ENCODE assay signal across 14 cellular contexts in the genomic region with DNA sequence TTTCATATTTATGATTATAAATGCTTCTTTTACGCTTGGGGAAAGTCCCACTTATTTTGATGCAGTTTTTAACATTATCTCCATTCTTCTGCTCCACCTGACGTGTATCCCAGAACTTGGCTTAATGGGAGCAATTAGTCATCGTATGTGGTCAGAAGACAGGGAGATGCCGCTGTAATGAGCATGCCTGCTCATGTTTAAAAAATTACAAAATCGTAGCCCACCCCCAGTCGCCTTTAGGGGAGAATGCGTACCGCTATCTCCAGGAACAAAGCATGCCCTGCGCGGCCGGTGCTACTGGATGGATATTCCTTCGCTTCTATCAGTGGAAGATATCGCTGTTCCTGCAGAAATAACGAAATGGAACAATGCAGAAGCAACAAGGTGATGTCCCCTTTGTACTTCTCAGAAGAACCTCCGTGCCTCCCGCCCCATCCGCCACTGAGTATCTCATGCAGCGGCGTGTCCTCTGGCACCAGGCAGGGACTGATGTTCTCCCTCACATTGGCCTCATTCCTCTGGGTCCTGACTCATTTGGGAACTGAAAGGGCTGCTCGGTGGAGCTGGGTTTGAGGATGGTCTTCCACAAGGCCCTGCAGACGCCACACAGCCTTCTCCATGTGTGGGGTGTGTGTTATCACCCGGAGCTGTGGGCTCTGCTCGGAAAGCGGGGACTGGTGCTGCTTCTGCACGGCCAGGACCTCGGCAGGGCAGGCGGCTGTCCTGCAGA.
DNase-seq lines count a peak whose midpoint lies in the region; ATAC-seq, FAIRE-seq and TF ChIP-seq lines count a peak whose summit lies in the region.
"Had no signal": no experiment of that assay in that cellular context is flagged by ENCODE, and none has a peak within 500 bp of the region (broad histone marks: within the 10 kb centered on the region; RNA-seq: fewer than 3 reads in every experiment).

No MANE protein-coding gene starts in this region.

- ATAC-seq in pancreas (no peak), T-helper 17 cell (no peak)
- ATAC-seq: stimulated activated effector memory CD8-positive, alpha-beta T cell treated with anti-CD3 and anti-CD28 coated beads, Interleukin-12 subunit alpha, Interleukin-12 subunit beta, amount 100 ng/mL, for 72 hours had no signal

- H3K4me3 Mint-ChIP-seq in T-helper 17 cell = no peak overlapping the region
- H3K4me3 Mint-ChIP-seq: brain; neural crest cell; stimulated activated effector memory CD8-positive, alpha-beta T cell treated with anti-CD3 and anti-CD28 coated beads, Interleukin-12 subunit alpha, Interleukin-12 subunit beta, amount 100 ng/mL, for 72 hours had no signal

- no peak for FAIRE-seq in pancreas (lab: Jason Lieb, UNC)

- H3K36me3 Mint-ChIP-seq in T-helper 17 cell (ENCODE audit: low read depth) = no peaks in the 10 kb centered on the region
- H3K36me3 Mint-ChIP-seq: brain; stimulated activated effector memory CD8-positive, alpha-beta T cell treated with anti-CD3 and anti-CD28 coated beads, Interleukin-12 subunit alpha, Interleukin-12 subunit beta, amount 100 ng/mL, for 72 hours had no signal

- H3K36me3 ChIP-seq in kidney epithelial cell (ENCODE audit: control insufficient read depth, insufficient read depth, low read length) (no peaks in the 10 kb centered on the region), pancreas (no peaks in the 10 kb centered on the region)

- in situ Hi-C loops in astrocyte of the spinal cord (cut with HindIII; ENCODE audit: low sequenced_read_pairs) = no loop called here

- H3K9me3 ChIP-seq in pancreas (no peaks in the 10 kb centered on the region), T-helper 17 cell (ENCODE audit: control insufficient read depth, low read length, poor library complexity, severe bottlenecking) (no peaks in the 10 kb centered on the region)

- no peak overlapping the region for H3K27ac ChIP-seq in pancreas

- peaks cover 2% of the 10 kb centered on the region for H3K4me1 Mint-ChIP-seq in T-helper 17 cell
- H3K4me1 Mint-ChIP-seq: neural crest cell; stimulated activated effector memory CD8-positive, alpha-beta T cell treated with anti-CD3 and anti-CD28 coated beads, Interleukin-12 subunit alpha, Interleukin-12 subunit beta, amount 100 ng/mL, for 72 hours had no signal

- H3K27me3 ChIP-seq in kidney epithelial cell (ENCODE audit: control insufficient read depth, insufficient read depth, low read length) (peaks cover 15% of the 10 kb centered on the region), pancreas (no peaks in the 10 kb centered on the region)

- H3K4me1 ChIP-seq in pancreas = no peaks in the 10 kb centered on the region

- peaks cover 9% of the 10 kb centered on the region for H3K27me3 Mint-ChIP-seq in T-helper 17 cell
- H3K27me3 Mint-ChIP-seq: brain had no signal

- H3K27ac Mint-ChIP-seq in T-helper 17 cell = no peak overlapping the region
- H3K27ac Mint-ChIP-seq: stimulated activated effector memory CD8-positive, alpha-beta T cell treated with anti-CD3 and anti-CD28 coated beads, Interleukin-12 subunit alpha, Interleukin-12 subunit beta, amount 100 ng/mL, for 72 hours had no signal

- 72 to 82% methylated on average over 27 of the region's 27 CpGs for WGBS in pancreas, 2 donors

- TF ChIP-seq CTCF in AG09309 (IDR thresholded peaks at IDR 0.05; ENCODE audit: control insufficient read depth, insufficient read depth, low read depth, low read length, missing control alignments) = no peak
- TF ChIP-seq CTCF in astrocyte of the spinal cord (IDR thresholded peaks at IDR 0.05; ENCODE audit: low read depth, low read length) = no peak
- no peak for TF ChIP-seq CTCF in kidney epithelial cell (IDR thresholded peaks at IDR 0.05; ENCODE audit: insufficient read depth, low read length, poor library complexity, severe bottlenecking)
- TF ChIP-seq CTCF in pancreas (IDR thresholded peaks at IDR 0.05) = no peak

- no peak overlapping the region for H3K4me3 ChIP-seq in AG09309 (ENCODE audit: control insufficient read depth, low read depth, low read length)
- peak overlapping the region; percentile 4 for H3K4me3 ChIP-seq in astrocyte of the spinal cord (ENCODE audit: low read depth, low read length)
- no peak overlapping the region for H3K4me3 ChIP-seq in kidney epithelial cell (ENCODE audit: low read depth, low read length)
- H3K4me3 ChIP-seq in pancreas = no peak overlapping the region

- peak; percentile 61 for DNase-seq in AG09309 (ENCODE audit: low read depth)
- peak; percentile 66 for DNase-seq in HS-27A (ENCODE audit: low read depth)
- DNase-seq in astrocyte of the spinal cord (ENCODE audit: low read depth, low spot score) = peak; percentile 84
- DNase-seq in kidney epithelial cell (ENCODE audit: low read depth) = peak; percentile 28
- DNase-seq in pancreas = no peak
- DNase-seq in middle frontal gyrus (ENCODE audit: extremely low spot score, low spot score) = no peak
- DNase-seq in T-helper 17 cell = no peak
- no peak for DNase-seq in GF-D8 (lab: John Stamatoyannopoulos, UW)
- DNase-seq: H7, kidney glomerular epithelial cell, NCI-H2171 treated with DMSO at 0.1 percent for 48 hours had no signal

- intact Hi-C loops in pancreas (cut with DNase I) = no loop called here

Comparison
In these comparisons a context has a peak if more than half of its experiments do, and no peak if none do; other contexts are left out.
1. DNase-seq: peak in AG09309 (single experiment), HS-27A (single experiment), astrocyte of the spinal cord (single experiment) and kidney epithelial cell (single experiment); none in pancreas (0 of 6), middle frontal gyrus (single experiment), T-helper 17 cell (0 of 3) and GF-D8 (single experiment).